In genomic region chr16:87369796-87370719, GRCh38 we compare ENCODE assay signal across 2 cellular contexts.
TF ChIP-seq lines count a peak whose summit lies in the region.

No MANE protein-coding gene starts in this region.

TF ChIP-seq in SK-N-SH, 30 proteins besides CTCF, POLR2A, EP300 and RAD21 (continued from another document):
- TF ChIP-seq ZBTB33 (IDR thresholded peaks at IDR 0.05; ENCODE audit: borderline replicate concordance, low read depth) = no peak

TF ChIP-seq in SK-N-SH treated with all-trans-retinoic acid at 6 μM for 48 hours, 23 proteins besides CTCF, POLR2A, EP300 and RAD21 (continued from another document):
- no peak for TF ChIP-seq PATZ1 (CRISPR knock-in tag; IDR thresholded peaks at IDR 0.05; ENCODE audit: borderline replicate concordance)
